21 cellular contexts compared by ENCODE assay signal in genomic region chr15:62626903-62627302, GRCh38.
"Had no signal": no experiment of that assay in that cellular context is flagged by ENCODE, and none has a peak within 500 bp of the region (broad histone marks: within the 10 kb centered on the region; RNA-seq: fewer than 3 reads in every experiment).

No MANE protein-coding gene starts in this region.

- H2AFZ ChIP-seq: neural progenitor cell had no signal

- H3K4me1 ChIP-seq: lower lobe of right lung had no signal

- H3K4me3 Mint-ChIP-seq: activated CD4-positive, alpha-beta memory T cell treated with anti-CD3 and anti-CD28 coated beads, Interleukin-2, amount 10 ng/mL, durations not matched to agents 7 days and 5 days; activated naive CD4-positive, alpha-beta T cell treated with anti-CD3 and anti-CD28 coated beads, Interleukin-2, amount 50 U/mL, for 24 hours; neural progenitor cell had no signal

- H3K4me3 ChIP-seq: adrenal gland, esophagus squamous epithelium, lower lobe of right lung, neural progenitor cell, ovary, sigmoid colon had no signal

- H3K4me1 Mint-ChIP-seq: activated naive CD4-positive, alpha-beta T cell treated with anti-CD3 and anti-CD28 coated beads, Interleukin-2, amount 50 U/mL, for 24 hours had no signal

- H3K36me3 ChIP-seq: adrenal gland, esophagus squamous epithelium, lower lobe of right lung, neural progenitor cell, ovary, sigmoid colon had no signal

- DNase-seq: activated CD4-positive, alpha-beta memory T cell treated with anti-CD3 and anti-CD28 coated beads, Interleukin-2, amount 10 ng/mL, durations not matched to agents 7 days and 5 days; activated CD4-positive, alpha-beta T cell treated with anti-CD3 and anti-CD28 coated beads for 1 hour; activated effector memory CD4-positive, alpha-beta T cell treated with anti-CD3 and anti-CD28 coated beads, Interleukin-2, amount 50 U/mL, for 16 hours; activated T-cell treated with anti-CD3 and anti-CD28 coated beads, Interleukin-2, amount 50 U/mL, for 48 hours; caudate nucleus; esophagus squamous epithelium; head of caudate nucleus; left cardiac atrium; lower lobe of right lung; midbrain; ovary; sigmoid colon; stimulated activated CD4-positive, alpha-beta T cell treated with anti-CD3 and anti-CD28 coated beads, Interleukin-1b, Interleukin-23, amount 100 ng/mL, for 48 hours; T-helper 1 cell; T1000 had no signal

- H3K9ac ChIP-seq: neural progenitor cell had no signal

- ATAC-seq: left cardiac atrium, lower lobe of right lung had no signal

- H3K36me3 Mint-ChIP-seq: activated naive CD4-positive, alpha-beta T cell treated with anti-CD3 and anti-CD28 coated beads, Interleukin-2, amount 50 U/mL, for 24 hours; neural progenitor cell had no signal

- H3K9me3 Mint-ChIP-seq: activated CD4-positive, alpha-beta memory T cell treated with anti-CD3 and anti-CD28 coated beads, Interleukin-2, amount 10 ng/mL, durations not matched to agents 7 days and 5 days; activated naive CD4-positive, alpha-beta T cell treated with anti-CD3 and anti-CD28 coated beads, Interleukin-2, amount 50 U/mL, for 24 hours; neural progenitor cell had no signal

- H3K27ac ChIP-seq: adrenal gland, esophagus squamous epithelium, lower lobe of right lung, neural progenitor cell, ovary, sigmoid colon, VCaP had no signal

- H3K4me2 ChIP-seq: neural progenitor cell had no signal

- H3K9me3 ChIP-seq: adrenal gland, esophagus squamous epithelium, lower lobe of right lung, ovary, sigmoid colon had no signal

- H3K27ac Mint-ChIP-seq: activated CD4-positive, alpha-beta memory T cell treated with anti-CD3 and anti-CD28 coated beads, Interleukin-2, amount 10 ng/mL, durations not matched to agents 7 days and 5 days; activated naive CD4-positive, alpha-beta T cell treated with anti-CD3 and anti-CD28 coated beads, Interleukin-2, amount 50 U/mL, for 24 hours; neural progenitor cell had no signal

- H3K27me3 ChIP-seq: adrenal gland, neural progenitor cell, ovary, sigmoid colon had no signal

- FAIRE-seq: colon, frontal cortex had no signal
